18 cellular contexts compared by ENCODE assay signal in genomic region chr7:106896268-106896667, GRCh38.
"Had no signal": no experiment of that assay in that cellular context is flagged by ENCODE, and none has a peak within 500 bp of the region (broad histone marks: within the 10 kb centered on the region; RNA-seq: fewer than 3 reads in every experiment).

No MANE protein-coding gene starts in this region.

- H3K9me3 ChIP-seq: adrenal gland, pancreas, stomach, testis, upper lobe of right lung had no signal

- H3K36me3 ChIP-seq: adrenal gland, gastroesophageal sphincter, pancreas had no signal

- DNase-seq: activated CD4-positive, alpha-beta memory T cell treated with anti-CD3 and anti-CD28 coated beads for 36 hours; activated CD4-positive, alpha-beta T cell treated with anti-CD3 and anti-CD28 coated beads for 1 hour; activated CD8-positive, alpha-beta memory T cell treated with anti-CD3 and anti-CD28 coated beads, Interleukin-2, amount 10 ng/mL, durations not matched to agents 7 days and 5 days; activated effector memory CD4-positive, alpha-beta T cell treated with anti-CD3 and anti-CD28 coated beads, Interleukin-2, amount 50 U/mL, for 16 hours; activated T-cell treated with anti-CD3 and anti-CD28 coated beads, Interleukin-2, amount 50 U/mL, for 1 hour; adrenal gland; erythroblast; islet precursor cell; pancreas; stimulated activated CD4-positive, alpha-beta T cell treated with anti-CD3 and anti-CD28 coated beads, Interleukin-1b, Interleukin-23, amount 100 ng/mL, for 48 hours; stomach; T-helper 9 cell; testis; upper lobe of right lung had no signal

- FAIRE-seq: pancreas had no signal

- H3K4me3 Mint-ChIP-seq: activated CD4-positive, alpha-beta memory T cell treated with anti-CD3 and anti-CD28 coated beads for 36 hours; activated CD8-positive, alpha-beta memory T cell treated with anti-CD3 and anti-CD28 coated beads, Interleukin-2, amount 10 ng/mL, durations not matched to agents 7 days and 5 days; activated naive CD4-positive, alpha-beta T cell treated with anti-CD3 and anti-CD28 coated beads, Interleukin-2, amount 50 U/mL, for 24 hours; mesothelial cell of epicardium had no signal

- H3K27me3 Mint-ChIP-seq: activated CD4-positive, alpha-beta memory T cell treated with anti-CD3 and anti-CD28 coated beads for 36 hours; activated CD8-positive, alpha-beta memory T cell treated with anti-CD3 and anti-CD28 coated beads, Interleukin-2, amount 10 ng/mL, durations not matched to agents 7 days and 5 days; activated naive CD4-positive, alpha-beta T cell treated with anti-CD3 and anti-CD28 coated beads, Interleukin-2, amount 50 U/mL, for 24 hours had no signal

- H3K27ac ChIP-seq: adrenal gland, gastroesophageal sphincter, pancreas, stomach, testis, upper lobe of right lung had no signal

- H3K4me3 ChIP-seq: adrenal gland, gastroesophageal sphincter, lung, pancreas, stomach, testis, upper lobe of right lung had no signal

- ATAC-seq: activated CD8-positive, alpha-beta memory T cell treated with anti-CD3 and anti-CD28 coated beads, Interleukin-2, amount 10 ng/mL, durations not matched to agents 7 days and 5 days; gastroesophageal sphincter; pancreas; upper lobe of right lung had no signal

- H3K27ac Mint-ChIP-seq: activated CD4-positive, alpha-beta memory T cell treated with anti-CD3 and anti-CD28 coated beads for 36 hours; activated CD8-positive, alpha-beta memory T cell treated with anti-CD3 and anti-CD28 coated beads, Interleukin-2, amount 10 ng/mL, durations not matched to agents 7 days and 5 days; activated naive CD4-positive, alpha-beta T cell treated with anti-CD3 and anti-CD28 coated beads, Interleukin-2, amount 50 U/mL, for 24 hours; mesothelial cell of epicardium had no signal

- H3K36me3 Mint-ChIP-seq: mesothelial cell of epicardium had no signal

- H3K4me1 ChIP-seq: adrenal gland, pancreas, testis, upper lobe of right lung had no signal

- H3K27me3 ChIP-seq: adrenal gland, gastroesophageal sphincter, pancreas, stomach, testis, upper lobe of right lung had no signal

- H3K4me1 Mint-ChIP-seq: mesothelial cell of epicardium had no signal
